8 cellular contexts compared by ENCODE assay signal in genomic region chr11:124760205-124760652, GRCh38. TPM values are rescaled to one million over a fixed set of nuclear protein-coding genes. Genes with fewer than 3 reads are reported as not detected.
DNase-seq lines count a peak whose midpoint lies in the region; ATAC-seq and TF ChIP-seq lines count a peak whose summit lies in the region.

No MANE protein-coding gene starts in this region.

- POLR2A ChIA-PET in T-cell (lab: Charles Lee): no interaction called here

- H3K9me3 Mint-ChIP-seq in activated naive CD4-positive, alpha-beta T cell treated with anti-CD3 and anti-CD28 coated beads, Interleukin-2, amount 10 ng/mL, durations not matched to agents 7 days and 5 days: no peaks in the 10 kb centered on the region
- H3K9me3 Mint-ChIP-seq in activated naive CD4-positive, alpha-beta T cell treated with anti-CD3 and anti-CD28 coated beads, Interleukin-2, amount 50 U/mL, for 72 hours: no peaks in the 10 kb centered on the region
- no peaks in the 10 kb centered on the region for H3K9me3 Mint-ChIP-seq in T-cell

- TF ChIP-seq POLR2A in uterus (IDR thresholded peaks at IDR 0.05): no peak

- H3K4me1 ChIP-seq in uterus: peaks cover 0 to 26% of the 10 kb centered on the region in 2 donors

- peak overlapping the region; percentile 24 to 54 for H3K4me3 ChIP-seq in uterus

- CTCF ChIA-PET in activated naive CD4-positive, alpha-beta T cell treated with anti-CD3 and anti-CD28 coated beads, Interleukin-2, amount 10 ng/mL, durations not matched to agents 7 days and 5 days (lab: Charles Lee): interaction anchor here (1.4 to 8.5 kb wide), 5 partner anchors 11 to 89 kb away, joined by 3 to 95 read pairs (median 39); partner anchors contain the start of genes SIAE and SPA17
- CTCF ChIA-PET in T-cell (lab: Charles Lee): interaction anchor here in 1 of 2 donors (0.6 kb wide), 1 partner anchor 116 kb away, joined by 3 read pairs; no protein-coding TSS in a partner anchor

- H3K9me3 ChIP-seq in uterus: no peaks in the 10 kb centered on the region

- H3K36me3 Mint-ChIP-seq in activated naive CD4-positive, alpha-beta T cell treated with anti-CD3 and anti-CD28 coated beads, Interleukin-2, amount 10 ng/mL, durations not matched to agents 7 days and 5 days: no peaks in the 10 kb centered on the region
- H3K36me3 Mint-ChIP-seq in activated naive CD4-positive, alpha-beta T cell treated with anti-CD3 and anti-CD28 coated beads, Interleukin-2, amount 50 U/mL, for 72 hours: no peaks in the 10 kb centered on the region
- no peaks in the 10 kb centered on the region for H3K36me3 Mint-ChIP-seq in T-cell

- peaks cover 43% of the 10 kb centered on the region for H3K4me1 Mint-ChIP-seq in activated naive CD4-positive, alpha-beta T cell treated with anti-CD3 and anti-CD28 coated beads, Interleukin-2, amount 10 ng/mL, durations not matched to agents 7 days and 5 days
- peaks cover 26 to 48% (median 27%) of the 10 kb centered on the region in 3 donors for H3K4me1 Mint-ChIP-seq in T-cell

- no peak for TF ChIP-seq CTCF in uterus (IDR thresholded peaks at IDR 0.05)

- H3K27ac Mint-ChIP-seq in activated naive CD4-positive, alpha-beta T cell treated with anti-CD3 and anti-CD28 coated beads, Interleukin-2, amount 10 ng/mL, durations not matched to agents 7 days and 5 days: no peak overlapping the region
- no peak overlapping the region for H3K27ac Mint-ChIP-seq in activated naive CD4-positive, alpha-beta T cell treated with anti-CD3 and anti-CD28 coated beads, Interleukin-2, amount 50 U/mL, for 72 hours
- H3K27ac Mint-ChIP-seq in T-cell: no peak overlapping the region

- H3K27me3 ChIP-seq in layer of hippocampus (ENCODE audit: control insufficient read depth, insufficient read depth, low read length): peaks cover 21% of the 10 kb centered on the region
- H3K27me3 ChIP-seq in uterus: peaks cover 23% of the 10 kb centered on the region in 2 donors

- no peak for ATAC-seq in activated naive CD4-positive, alpha-beta T cell treated with anti-CD3 and anti-CD28 coated beads, Interleukin-2, amount 50 U/mL, for 72 hours
- no peak for ATAC-seq in T-cell (replicated peaks in 1 of 4)

- peak overlapping the region; percentile 43 for H3K4me3 Mint-ChIP-seq in activated naive CD4-positive, alpha-beta T cell treated with anti-CD3 and anti-CD28 coated beads, Interleukin-2, amount 10 ng/mL, durations not matched to agents 7 days and 5 days
- peak overlapping the region; percentile 22 to 74 (median 25) for H3K4me3 Mint-ChIP-seq in T-cell

- peaks cover 70% of the 10 kb centered on the region for H3K27me3 Mint-ChIP-seq in activated naive CD4-positive, alpha-beta T cell treated with anti-CD3 and anti-CD28 coated beads, Interleukin-2, amount 10 ng/mL, durations not matched to agents 7 days and 5 days
- H3K27me3 Mint-ChIP-seq in T-cell: peaks cover 29 to 55% of the 10 kb centered on the region in 2 donors

- no peaks in the 10 kb centered on the region for H3K36me3 ChIP-seq in uterus

- DNase-seq in activated naive CD4-positive, alpha-beta T cell treated with anti-CD3 and anti-CD28 coated beads, Interleukin-2, amount 10 ng/mL, durations not matched to agents 7 days and 5 days: no peak
- DNase-seq in activated naive CD4-positive, alpha-beta T cell treated with anti-CD3 and anti-CD28 coated beads, Interleukin-2, amount 50 U/mL, for 72 hours (ENCODE audit: low spot score in 2 of 2): no peak
- DNase-seq in T-cell (no peak), uterus (no peak), HuH-7 (ENCODE audit: low spot score) (no peak), NCI-H748 treated with DMSO at 0.1 percent for 48 hours (lab: John Stamatoyannopoulos, UW) (no peak), pons (ENCODE audit: low spot score) (no peak)

- intact Hi-C loops in uterus (cut with DNase I; ENCODE audit: low total_unique reads): no loop called here

- peak overlapping the region; percentile 68 for H3K27ac ChIP-seq in layer of hippocampus (ENCODE audit: low read depth, low read length)
- peak overlapping the region; percentile 84 to 87 for H3K27ac ChIP-seq in uterus

RNA-seq across cellular contexts. Expression of gene ESAM, which starts 1.9 kb away (rescaled TPM):
- 1 to 10 TPM in 1 of 2 donors, under 1 TPM in 1; 0.36 to 1.7 TPM for total RNA-seq in activated naive CD4-positive, alpha-beta T cell treated with anti-CD3 and anti-CD28 coated beads, Interleukin-2, amount 50 U/mL, for 72 hours
- total RNA-seq in T-cell: 1 to 10 TPM; 1.2 to 3.5 (median 2.5) TPM
- 10 to 100 TPM; 18.7 to 91.6 (median 47.7) TPM for total RNA-seq in uterus

RNA-seq across cellular contexts. Expression of gene VSIG2, which starts 8.2 kb away (rescaled TPM):
- total RNA-seq in activated naive CD4-positive, alpha-beta T cell treated with anti-CD3 and anti-CD28 coated beads, Interleukin-2, amount 50 U/mL, for 72 hours: not detected
- total RNA-seq in T-cell (1 to 10 TPM in 2 of 5 donors, under 1 TPM in 3; 0.66 to 1.6 (median 0.98) TPM), uterus (1 to 10 TPM in 2 of 4 donors, not detected in 2; 1.9 to 2.2 TPM)

RNA-seq across cellular contexts. Expression of gene NRGN, which starts 20.5 kb away (rescaled TPM):
- total RNA-seq in activated naive CD4-positive, alpha-beta T cell treated with anti-CD3 and anti-CD28 coated beads, Interleukin-2, amount 50 U/mL, for 72 hours: 10 to 100 TPM; 12.0 to 12.2 TPM
- total RNA-seq in T-cell: 10 to 100 TPM in 1 of 5 donors, 1 to 10 TPM in 1, under 1 TPM in 3; 0.26 to 11.0 (median 0.89) TPM
- total RNA-seq in uterus: 10 to 100 TPM in 1 of 4 donors, under 1 TPM in 1, not detected in 2; 0.62 to 16.4 TPM

RNA-seq across cellular contexts. Expression of gene MSANTD2, which starts 40.0 kb away (rescaled TPM):
- 1 to 10 TPM; 3.6 to 8.4 TPM for total RNA-seq in activated naive CD4-positive, alpha-beta T cell treated with anti-CD3 and anti-CD28 coated beads, Interleukin-2, amount 50 U/mL, for 72 hours
- total RNA-seq in T-cell (10 to 100 TPM; 10.1 to 25.2 (median 19.9) TPM), uterus (10 to 100 TPM in 3 of 4 donors, 1 to 10 TPM in 1; 5.1 to 36.6 (median 24.5) TPM)

Comparison
In these comparisons a context has a peak if more than half of its experiments do, and no peak if none do; other contexts are left out.
1. RNA of gene ESAM, which starts 1.9 kb away (total RNA-seq): 18.7 to 91.6 TPM in uterus; 1.2 to 3.5 TPM in T-cell and 0.36 to 1.7 TPM in activated naive CD4-positive, alpha-beta T cell treated with anti-CD3 and anti-CD28 coated beads, Interleukin-2, amount 50 U/mL, for 72 hours; every median in the first group is over 4 times any median in the second.